9 cellular contexts compared by ENCODE assay signal in the genomic region with DNA sequence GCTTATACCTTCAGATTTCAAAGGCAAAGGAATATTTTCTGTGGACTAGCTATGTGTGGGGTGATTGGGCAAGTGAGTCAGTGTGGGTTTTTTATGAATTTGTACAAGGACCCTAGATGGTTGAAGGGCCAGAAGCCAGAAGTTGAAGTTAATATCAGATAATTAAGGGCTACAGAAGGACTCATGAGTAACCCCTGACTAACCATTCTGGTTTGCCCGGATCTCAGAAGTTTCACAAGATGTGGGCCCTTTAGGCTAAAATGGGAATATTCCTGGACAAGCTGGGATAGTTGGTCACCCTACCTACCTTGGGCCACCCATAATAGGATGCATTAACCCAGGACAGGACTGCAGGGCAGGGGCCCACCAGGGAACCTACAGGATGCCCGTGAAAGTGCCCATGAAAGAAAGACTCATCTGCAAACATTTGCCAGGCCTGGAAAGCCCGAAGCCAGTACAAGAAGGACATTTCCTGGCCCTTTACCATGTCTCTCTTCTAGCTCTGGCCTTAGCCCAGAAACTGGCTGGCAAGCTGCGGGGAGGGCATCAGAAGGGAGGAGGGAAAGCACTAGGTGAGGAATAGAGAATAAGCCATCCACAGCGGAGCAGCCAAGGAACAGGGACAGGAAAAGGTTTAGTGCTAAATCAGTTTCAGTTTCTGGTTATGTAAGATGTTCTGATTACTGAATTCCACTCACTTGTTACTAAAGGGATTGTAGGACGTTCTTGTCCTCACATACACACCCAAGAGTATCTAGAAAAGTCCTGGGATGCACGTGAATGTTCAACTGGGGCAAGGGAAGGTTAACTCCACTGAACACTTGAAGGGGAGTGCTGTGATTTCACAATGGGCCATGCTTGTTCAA. TPM values are rescaled to one million over a fixed set of nuclear protein-coding genes. Genes with fewer than 3 reads are reported as not detected.
DNase-seq lines count a peak whose midpoint lies in the region; ATAC-seq and FAIRE-seq lines count a peak whose summit lies in the region.
"Had no signal": no experiment of that assay in that cellular context is flagged by ENCODE, and none has a peak within 500 bp of the region (broad histone marks: within the 10 kb centered on the region; RNA-seq: fewer than 3 reads in every experiment).

No MANE protein-coding gene starts in this region.

- ATAC-seq in HG03139 (IDR thresholded peaks at IDR 0.05; ENCODE audit: unreplicated experiment): no peak
- no peak for ATAC-seq in GM21723 (IDR thresholded peaks at IDR 0.05; ENCODE audit: unreplicated experiment)

- peak; percentile 44 for DNase-seq in Daoy (ENCODE audit: low read depth)
- peak; percentile 91 for DNase-seq in RCC 7860 (ENCODE audit: low spot score)
- DNase-seq in fibroblast of gingiva (ENCODE audit: low read depth): peak; percentile 65
- DNase-seq in pons (ENCODE audit: low spot score): peak; percentile 46
- DNase-seq in stimulated activated CD4-positive, alpha-beta T cell treated with anti-CD3 and anti-CD28 coated beads, Interleukin-4, amount 100 ng/mL, for 1 hour: no peak
- no peak for DNase-seq in activated T-cell treated with anti-CD3 and anti-CD28 coated beads, Interleukin-2, amount 50 U/mL, for 1 hour

- peak; percentile 98 for FAIRE-seq in RCC 7860 (lab: Jason Lieb, UNC)
- FAIRE-seq: endometrium had no signal

RNA-seq across cellular contexts. Expression of gene GCG, which starts 33.6 kb away (rescaled TPM):
- not detected in 2 replicates for total RNA-seq in Daoy (2014; rRNA removed; shearing (Covaris generic))

RNA-seq across cellular contexts. Expression of gene DPP4, which starts 44.4 kb away (rescaled TPM):
- total RNA-seq in Daoy (2014; rRNA removed; shearing (Covaris generic)): 0.03 and 0.17 TPM in 2 replicates

Comparison
In these comparisons a context has a peak if more than half of its experiments do, and no peak if none do; other contexts are left out.
1. DNase-seq: peak in Daoy (single experiment), RCC 7860 (single experiment), fibroblast of gingiva (single experiment) and pons (single experiment); none in stimulated activated CD4-positive, alpha-beta T cell treated with anti-CD3 and anti-CD28 coated beads, Interleukin-4, amount 100 ng/mL, for 1 hour (single experiment) and activated T-cell treated with anti-CD3 and anti-CD28 coated beads, Interleukin-2, amount 50 U/mL, for 1 hour (single experiment).